1 cellular context compared by ENCODE assay signal in the genomic region with DNA sequence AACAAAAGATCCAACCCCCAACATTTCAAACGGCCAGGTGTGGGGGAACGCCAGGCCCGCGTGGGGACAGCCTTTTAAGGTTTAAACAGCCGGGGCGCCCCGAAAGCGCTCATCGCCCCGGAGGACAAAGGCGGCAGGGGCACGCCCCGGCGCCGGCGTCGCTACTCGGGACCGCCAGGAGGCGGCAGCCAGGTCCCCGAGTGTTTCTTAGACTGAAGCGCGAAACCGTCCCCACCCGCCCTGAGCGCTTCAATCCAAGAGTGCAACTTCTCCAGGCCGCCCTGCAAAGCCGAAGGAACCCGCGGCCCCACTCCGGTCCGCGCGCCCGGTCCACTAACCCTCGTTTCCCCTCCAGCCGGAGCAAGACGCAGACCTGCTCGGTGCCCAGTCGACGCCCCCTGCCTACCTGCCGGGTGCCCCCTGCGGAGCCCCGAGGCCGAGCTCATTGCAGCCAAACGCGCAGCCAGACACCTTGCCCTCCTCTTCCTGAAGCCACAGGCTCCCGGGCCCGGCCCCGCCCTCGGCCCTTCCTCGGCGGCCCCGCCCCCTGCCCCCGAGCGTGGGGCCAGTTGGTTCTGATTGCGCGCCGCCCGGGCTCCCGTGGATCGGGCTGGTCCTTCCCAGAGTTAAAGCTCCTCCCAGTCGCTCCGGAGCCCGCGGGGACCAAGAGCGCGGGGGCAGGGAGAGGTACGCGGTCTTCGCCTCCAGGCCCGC.
A peak's percentile ranks its signal among the peaks of the same experiment; 100 is the strongest.
TF ChIP-seq lines count a peak whose summit lies in the region.

A gene (minus strand): TSS at position 496 of the 714 bp plus-strand sequence. CDS start 50 bp downstream, at position 446.

TF ChIP-seq in HepG2, 621 proteins besides CTCF, POLR2A, EP300 and RAD21 (continued from another document and continues in another):
- TF ChIP-seq, protein P1, sequence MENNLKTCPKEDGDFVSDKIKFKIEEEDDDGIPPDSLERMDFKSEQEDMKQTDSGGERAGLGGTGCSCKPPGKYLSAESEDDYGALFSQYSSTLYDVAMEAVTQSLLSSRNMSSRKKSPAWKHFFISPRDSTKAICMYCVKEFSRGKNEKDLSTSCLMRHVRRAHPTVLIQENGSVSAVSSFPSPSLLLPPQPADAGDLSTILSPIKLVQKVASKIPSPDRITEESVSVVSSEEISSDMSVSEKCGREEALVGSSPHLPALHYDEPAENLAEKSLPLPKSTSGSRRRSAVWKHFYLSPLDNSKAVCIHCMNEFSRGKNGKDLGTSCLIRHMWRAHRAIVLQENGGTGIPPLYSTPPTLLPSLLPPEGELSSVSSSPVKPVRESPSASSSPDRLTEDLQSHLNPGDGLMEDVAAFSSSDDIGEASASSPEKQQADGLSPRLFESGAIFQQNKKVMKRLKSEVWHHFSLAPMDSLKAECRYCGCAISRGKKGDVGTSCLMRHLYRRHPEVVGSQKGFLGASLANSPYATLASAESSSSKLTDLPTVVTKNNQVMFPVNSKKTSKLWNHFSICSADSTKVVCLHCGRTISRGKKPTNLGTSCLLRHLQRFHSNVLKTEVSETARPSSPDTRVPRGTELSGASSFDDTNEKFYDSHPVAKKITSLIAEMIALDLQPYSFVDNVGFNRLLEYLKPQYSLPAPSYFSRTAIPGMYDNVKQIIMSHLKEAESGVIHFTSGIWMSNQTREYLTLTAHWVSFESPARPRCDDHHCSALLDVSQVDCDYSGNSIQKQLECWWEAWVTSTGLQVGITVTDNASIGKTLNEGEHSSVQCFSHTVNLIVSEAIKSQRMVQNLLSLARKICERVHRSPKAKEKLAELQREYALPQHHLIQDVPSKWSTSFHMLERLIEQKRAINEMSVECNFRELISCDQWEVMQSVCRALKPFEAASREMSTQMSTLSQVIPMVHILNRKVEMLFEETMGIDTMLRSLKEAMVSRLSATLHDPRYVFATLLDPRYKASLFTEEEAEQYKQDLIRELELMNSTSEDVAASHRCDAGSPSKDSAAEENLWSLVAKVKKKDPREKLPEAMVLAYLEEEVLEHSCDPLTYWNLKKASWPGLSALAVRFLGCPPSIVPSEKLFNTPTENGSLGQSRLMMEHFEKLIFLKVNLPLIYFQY (CRISPR knock-in tag; IDR thresholded peaks at IDR 0.05; ENCODE audit: borderline replicate concordance): peak; percentile 58; the same call in 1 of the 2 replicates
- TF ChIP-seq NFIB (CRISPR knock-in tag; IDR thresholded peaks at IDR 0.05; ENCODE audit: borderline replicate concordance): no peak
- no peak for TF ChIP-seq HOXA5 (CRISPR knock-in tag; IDR thresholded peaks at IDR 0.05)
- TF ChIP-seq ZKSCAN1 (IDR thresholded peaks at IDR 0.05; ENCODE audit: low read length): no peak
- TF ChIP-seq GFI1 (CRISPR knock-in tag; IDR thresholded peaks at IDR 0.05; ENCODE audit: borderline replicate concordance): no peak
- 0 out of 2 replicates have a peak, but pooled peaks have one; percentile 3 for TF ChIP-seq STAG1 (CRISPR knock-in tag; IDR thresholded peaks at IDR 0.05)
- TF ChIP-seq MTF2 (CRISPR knock-in tag; IDR thresholded peaks at IDR 0.05; ENCODE audit: borderline replicate concordance): no peak
- TF ChIP-seq SYNCRIP (IDR thresholded peaks at IDR 0.05; ENCODE audit: insufficient read depth, low read depth, low read length): no peak
- TF ChIP-seq POGZ (CRISPR knock-in tag; IDR thresholded peaks at IDR 0.05): 0 out of 2 replicates have a peak, but pooled peaks have one; percentile 27
- peak; percentile 54 for TF ChIP-seq AGO2 (optimal IDR thresholded peaks at IDR 0.05; ENCODE audit: low read depth, low read length)
- TF ChIP-seq, protein P2, sequence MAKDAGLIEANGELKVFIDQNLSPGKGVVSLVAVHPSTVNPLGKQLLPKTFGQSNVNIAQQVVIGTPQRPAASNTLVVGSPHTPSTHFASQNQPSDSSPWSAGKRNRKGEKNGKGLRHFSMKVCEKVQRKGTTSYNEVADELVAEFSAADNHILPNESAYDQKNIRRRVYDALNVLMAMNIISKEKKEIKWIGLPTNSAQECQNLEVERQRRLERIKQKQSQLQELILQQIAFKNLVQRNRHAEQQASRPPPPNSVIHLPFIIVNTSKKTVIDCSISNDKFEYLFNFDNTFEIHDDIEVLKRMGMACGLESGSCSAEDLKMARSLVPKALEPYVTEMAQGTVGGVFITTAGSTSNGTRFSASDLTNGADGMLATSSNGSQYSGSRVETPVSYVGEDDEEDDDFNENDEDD (CRISPR knock-in tag; IDR thresholded peaks at IDR 0.05; ENCODE audit: borderline replicate concordance): peak; percentile 8; the same call in 1 of the 2 replicates
- TF ChIP-seq SRSF4 (IDR thresholded peaks at IDR 0.05; ENCODE audit: low read depth, low read length, poor library complexity, severe bottlenecking): no peak
- TF ChIP-seq, protein P3, sequence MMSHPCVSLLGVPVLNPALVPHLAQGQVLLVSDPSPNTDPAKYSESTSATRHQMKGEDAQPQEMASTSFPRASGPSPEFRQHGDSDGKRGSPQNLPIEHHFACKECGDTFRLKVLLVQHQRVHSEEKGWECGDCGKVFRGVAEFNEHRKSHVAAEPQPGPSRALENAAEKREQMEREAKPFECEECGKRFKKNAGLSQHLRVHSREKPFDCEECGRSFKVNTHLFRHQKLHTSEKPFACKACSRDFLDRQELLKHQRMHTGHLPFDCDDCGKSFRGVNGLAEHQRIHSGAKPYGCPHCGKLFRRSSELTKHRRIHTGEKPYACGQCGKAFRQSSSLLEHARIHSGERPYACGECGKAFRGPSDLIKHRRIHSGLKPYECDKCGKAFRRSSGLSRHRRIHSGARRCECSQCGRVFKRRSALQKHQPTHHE (CRISPR knock-in tag; IDR thresholded peaks at IDR 0.05; ENCODE audit: borderline replicate concordance): no peak
- TF ChIP-seq ZNF749 (CRISPR knock-in tag; IDR thresholded peaks at IDR 0.05; ENCODE audit: borderline replicate concordance): peak; percentile 59; the same call in 1 of the 2 replicates
- TF ChIP-seq RCOR2 (CRISPR knock-in tag; IDR thresholded peaks at IDR 0.05): no peak
- TF ChIP-seq ZNF703 (CRISPR knock-in tag; IDR thresholded peaks at IDR 0.05; ENCODE audit: borderline replicate concordance): no peak
- TF ChIP-seq SALL1 (CRISPR knock-in tag; IDR thresholded peaks at IDR 0.05): peak; percentile 44
- no peak for TF ChIP-seq ZKSCAN5 (CRISPR knock-in tag; IDR thresholded peaks at IDR 0.05)
- no peak for TF ChIP-seq ZFP36L1 (CRISPR knock-in tag; IDR thresholded peaks at IDR 0.05)
- no peak; the same call in 1 of the 2 replicates for TF ChIP-seq THAP11 (CRISPR knock-in tag; IDR thresholded peaks at IDR 0.05)
- TF ChIP-seq ZNF766 (CRISPR knock-in tag; IDR thresholded peaks at IDR 0.05; ENCODE audit: borderline replicate concordance): no peak
- TF ChIP-seq, protein P4, sequence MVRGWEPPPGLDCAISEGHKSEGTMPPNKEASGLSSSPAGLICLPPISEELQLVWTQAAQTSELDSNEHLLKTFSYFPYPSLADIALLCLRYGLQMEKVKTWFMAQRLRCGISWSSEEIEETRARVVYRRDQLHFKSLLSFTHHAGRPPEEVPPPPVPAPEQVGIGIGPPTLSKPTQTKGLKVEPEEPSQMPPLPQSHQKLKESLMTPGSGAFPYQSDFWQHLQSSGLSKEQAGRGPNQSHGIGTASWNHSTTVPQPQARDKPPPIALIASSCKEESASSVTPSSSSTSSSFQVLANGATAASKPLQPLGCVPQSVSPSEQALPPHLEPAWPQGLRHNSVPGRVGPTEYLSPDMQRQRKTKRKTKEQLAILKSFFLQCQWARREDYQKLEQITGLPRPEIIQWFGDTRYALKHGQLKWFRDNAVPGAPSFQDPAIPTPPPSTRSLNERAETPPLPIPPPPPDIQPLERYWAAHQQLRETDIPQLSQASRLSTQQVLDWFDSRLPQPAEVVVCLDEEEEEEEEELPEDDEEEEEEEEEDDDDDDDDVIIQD (CRISPR knock-in tag; IDR thresholded peaks at IDR 0.05; ENCODE audit: low read depth): no peak
- no peak for TF ChIP-seq NFATC3 (CRISPR knock-in tag; IDR thresholded peaks at IDR 0.05)
- TF ChIP-seq ZNF615 (CRISPR knock-in tag; IDR thresholded peaks at IDR 0.05; ENCODE audit: borderline replicate concordance): no peak
- TF ChIP-seq ZNF335 (CRISPR knock-in tag; IDR thresholded peaks at IDR 0.05): 0 out of 2 replicates have a peak, but pooled peaks have one; percentile 20
- TF ChIP-seq, protein P5, sequence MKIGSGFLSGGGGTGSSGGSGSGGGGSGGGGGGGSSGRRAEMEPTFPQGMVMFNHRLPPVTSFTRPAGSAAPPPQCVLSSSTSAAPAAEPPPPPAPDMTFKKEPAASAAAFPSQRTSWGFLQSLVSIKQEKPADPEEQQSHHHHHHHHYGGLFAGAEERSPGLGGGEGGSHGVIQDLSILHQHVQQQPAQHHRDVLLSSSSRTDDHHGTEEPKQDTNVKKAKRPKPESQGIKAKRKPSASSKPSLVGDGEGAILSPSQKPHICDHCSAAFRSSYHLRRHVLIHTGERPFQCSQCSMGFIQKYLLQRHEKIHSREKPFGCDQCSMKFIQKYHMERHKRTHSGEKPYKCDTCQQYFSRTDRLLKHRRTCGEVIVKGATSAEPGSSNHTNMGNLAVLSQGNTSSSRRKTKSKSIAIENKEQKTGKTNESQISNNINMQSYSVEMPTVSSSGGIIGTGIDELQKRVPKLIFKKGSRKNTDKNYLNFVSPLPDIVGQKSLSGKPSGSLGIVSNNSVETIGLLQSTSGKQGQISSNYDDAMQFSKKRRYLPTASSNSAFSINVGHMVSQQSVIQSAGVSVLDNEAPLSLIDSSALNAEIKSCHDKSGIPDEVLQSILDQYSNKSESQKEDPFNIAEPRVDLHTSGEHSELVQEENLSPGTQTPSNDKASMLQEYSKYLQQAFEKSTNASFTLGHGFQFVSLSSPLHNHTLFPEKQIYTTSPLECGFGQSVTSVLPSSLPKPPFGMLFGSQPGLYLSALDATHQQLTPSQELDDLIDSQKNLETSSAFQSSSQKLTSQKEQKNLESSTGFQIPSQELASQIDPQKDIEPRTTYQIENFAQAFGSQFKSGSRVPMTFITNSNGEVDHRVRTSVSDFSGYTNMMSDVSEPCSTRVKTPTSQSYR (CRISPR knock-in tag; IDR thresholded peaks at IDR 0.05; ENCODE audit: borderline replicate concordance): no peak
- peak; percentile 11 for TF ChIP-seq HNRNPLL (IDR thresholded peaks at IDR 0.05; ENCODE audit: low read depth, low read length, poor library complexity, severe bottlenecking)
- TF ChIP-seq, protein P6, sequence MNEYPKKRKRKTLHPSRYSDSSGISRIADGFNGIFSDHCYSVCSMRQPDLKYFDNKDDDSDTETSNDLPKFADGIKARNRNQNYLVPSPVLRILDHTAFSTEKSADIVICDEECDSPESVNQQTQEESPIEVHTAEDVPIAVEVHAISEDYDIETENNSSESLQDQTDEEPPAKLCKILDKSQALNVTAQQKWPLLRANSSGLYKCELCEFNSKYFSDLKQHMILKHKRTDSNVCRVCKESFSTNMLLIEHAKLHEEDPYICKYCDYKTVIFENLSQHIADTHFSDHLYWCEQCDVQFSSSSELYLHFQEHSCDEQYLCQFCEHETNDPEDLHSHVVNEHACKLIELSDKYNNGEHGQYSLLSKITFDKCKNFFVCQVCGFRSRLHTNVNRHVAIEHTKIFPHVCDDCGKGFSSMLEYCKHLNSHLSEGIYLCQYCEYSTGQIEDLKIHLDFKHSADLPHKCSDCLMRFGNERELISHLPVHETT (CRISPR knock-in tag; conservative IDR thresholded peaks at IDR 0.05): no peak
- no peak for TF ChIP-seq ZNF678 (CRISPR knock-in tag; IDR thresholded peaks at IDR 0.05)
- no peak for TF ChIP-seq SOX6 (IDR thresholded peaks at IDR 0.05)
- TF ChIP-seq SOX6 (CRISPR knock-in tag; IDR thresholded peaks at IDR 0.05): peak; percentile 18; the same call in 1 of the 2 replicates
- TF ChIP-seq ATRX (CRISPR knock-in tag; IDR thresholded peaks at IDR 0.05; ENCODE audit: borderline replicate concordance): no peak
- TF ChIP-seq ZFX (CRISPR knock-in tag; IDR thresholded peaks at IDR 0.05; ENCODE audit: low read depth): peak; percentile 59
- TF ChIP-seq, protein P7, sequence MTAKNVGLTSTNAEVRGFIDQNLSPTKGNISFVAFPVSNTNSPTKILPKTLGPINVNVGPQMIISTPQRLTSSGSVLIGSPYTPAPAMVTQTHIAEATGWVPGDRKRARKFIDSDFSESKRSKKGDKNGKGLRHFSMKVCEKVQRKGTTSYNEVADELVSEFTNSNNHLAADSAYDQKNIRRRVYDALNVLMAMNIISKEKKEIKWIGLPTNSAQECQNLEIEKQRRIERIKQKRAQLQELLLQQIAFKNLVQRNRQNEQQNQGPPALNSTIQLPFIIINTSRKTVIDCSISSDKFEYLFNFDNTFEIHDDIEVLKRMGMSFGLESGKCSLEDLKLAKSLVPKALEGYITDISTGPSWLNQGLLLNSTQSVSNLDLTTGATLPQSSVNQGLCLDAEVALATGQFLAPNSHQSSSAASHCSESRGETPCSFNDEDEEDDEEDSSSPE (CRISPR knock-in tag; IDR thresholded peaks at IDR 0.05): 0 out of 2 replicates have a peak, but pooled peaks have one; percentile 41
- TF ChIP-seq KDM2A (CRISPR knock-in tag; IDR thresholded peaks at IDR 0.05; ENCODE audit: borderline replicate concordance, low read depth): peak; percentile 93
- TF ChIP-seq, protein P8, sequence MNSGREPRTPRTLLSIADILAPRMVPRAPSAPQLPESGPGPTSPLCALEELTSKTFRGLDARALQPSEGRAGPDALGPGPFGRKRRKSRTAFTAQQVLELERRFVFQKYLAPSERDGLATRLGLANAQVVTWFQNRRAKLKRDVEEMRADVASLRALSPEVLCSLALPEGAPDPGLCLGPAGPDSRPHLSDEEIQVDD (CRISPR knock-in tag; IDR thresholded peaks at IDR 0.05; ENCODE audit: borderline replicate concordance): no peak
- no peak for TF ChIP-seq ZBTB20 (CRISPR knock-in tag; IDR thresholded peaks at IDR 0.05; ENCODE audit: borderline replicate concordance, low read depth)
- no peak for TF ChIP-seq ZNF878 (CRISPR knock-in tag; IDR thresholded peaks at IDR 0.05)
- no peak for TF ChIP-seq ONECUT2 (CRISPR knock-in tag; IDR thresholded peaks at IDR 0.05)
- no peak for TF ChIP-seq RBM22 (optimal IDR thresholded peaks at IDR 0.05; ENCODE audit: low read length)
- peak; percentile 29; the same call in 1 of the 2 replicates for TF ChIP-seq ZNF788 (CRISPR knock-in tag; IDR thresholded peaks at IDR 0.05; ENCODE audit: borderline replicate concordance)
- TF ChIP-seq, protein P9, sequence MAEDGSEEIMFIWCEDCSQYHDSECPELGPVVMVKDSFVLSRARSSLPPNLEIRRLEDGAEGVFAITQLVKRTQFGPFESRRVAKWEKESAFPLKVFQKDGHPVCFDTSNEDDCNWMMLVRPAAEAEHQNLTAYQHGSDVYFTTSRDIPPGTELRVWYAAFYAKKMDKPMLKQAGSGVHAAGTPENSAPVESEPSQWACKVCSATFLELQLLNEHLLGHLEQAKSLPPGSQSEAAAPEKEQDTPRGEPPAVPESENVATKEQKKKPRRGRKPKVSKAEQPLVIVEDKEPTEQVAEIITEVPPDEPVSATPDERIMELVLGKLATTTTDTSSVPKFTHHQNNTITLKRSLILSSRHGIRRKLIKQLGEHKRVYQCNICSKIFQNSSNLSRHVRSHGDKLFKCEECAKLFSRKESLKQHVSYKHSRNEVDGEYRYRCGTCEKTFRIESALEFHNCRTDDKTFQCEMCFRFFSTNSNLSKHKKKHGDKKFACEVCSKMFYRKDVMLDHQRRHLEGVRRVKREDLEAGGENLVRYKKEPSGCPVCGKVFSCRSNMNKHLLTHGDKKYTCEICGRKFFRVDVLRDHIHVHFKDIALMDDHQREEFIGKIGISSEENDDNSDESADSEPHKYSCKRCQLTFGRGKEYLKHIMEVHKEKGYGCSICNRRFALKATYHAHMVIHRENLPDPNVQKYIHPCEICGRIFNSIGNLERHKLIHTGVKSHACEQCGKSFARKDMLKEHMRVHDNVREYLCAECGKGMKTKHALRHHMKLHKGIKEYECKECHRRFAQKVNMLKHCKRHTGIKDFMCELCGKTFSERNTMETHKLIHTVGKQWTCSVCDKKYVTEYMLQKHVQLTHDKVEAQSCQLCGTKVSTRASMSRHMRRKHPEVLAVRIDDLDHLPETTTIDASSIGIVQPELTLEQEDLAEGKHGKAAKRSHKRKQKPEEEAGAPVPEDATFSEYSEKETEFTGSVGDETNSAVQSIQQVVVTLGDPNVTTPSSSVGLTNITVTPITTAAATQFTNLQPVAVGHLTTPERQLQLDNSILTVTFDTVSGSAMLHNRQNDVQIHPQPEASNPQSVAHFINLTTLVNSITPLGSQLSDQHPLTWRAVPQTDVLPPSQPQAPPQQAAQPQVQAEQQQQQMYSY (CRISPR knock-in tag; IDR thresholded peaks at IDR 0.05): peak; percentile 47; the same call in 1 of the 2 replicates
